ENCODE assay signal across 9 cellular contexts in the genomic region with DNA sequence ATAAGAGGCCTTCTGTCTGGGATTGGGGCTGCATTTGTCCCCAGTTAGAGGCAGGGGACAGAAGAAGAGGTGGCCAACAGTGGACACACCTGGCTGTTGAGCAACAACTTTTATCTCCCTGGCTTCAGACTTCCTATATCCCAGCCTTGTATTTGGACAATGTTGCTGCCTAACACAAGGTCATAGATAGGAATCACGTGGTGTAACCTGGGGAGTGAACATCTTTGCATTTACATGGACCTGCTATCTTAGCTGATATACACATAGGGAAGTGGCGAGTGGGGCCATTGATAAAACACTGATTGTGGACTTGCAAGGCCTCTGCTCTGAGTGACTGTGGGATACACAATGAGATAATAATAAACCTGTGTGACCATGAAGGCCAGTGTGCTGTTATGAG. TPM values are rescaled to one million over a fixed set of nuclear protein-coding genes. Genes with fewer than 3 reads are reported as not detected.
"Had no signal": no experiment of that assay in that cellular context is flagged by ENCODE, and none has a peak within 500 bp of the region (broad histone marks: within the 10 kb centered on the region; RNA-seq: fewer than 3 reads in every experiment).

No MANE protein-coding gene starts in this region.

- H2AFZ ChIP-seq: GM23248 had no signal

- ATAC-seq: HCT116 had no signal

- DNase-seq: GM23248, GOT3, H7, HFFc6, IMR-90, KBM-7 had no signal

- H3K9me3 ChIP-seq: HAP-1 had no signal

- H3K36me3 ChIP-seq: HAP-1 had no signal

- H3K9ac ChIP-seq: GM23248 had no signal

- H3K4me3 ChIP-seq: GM23248, HAP-1 had no signal

- H3K27ac ChIP-seq: GM23248, HL-60 had no signal

- H3K4me1 ChIP-seq: HAP-1 had no signal

RNA-seq across cellular contexts. Expression of a gene that starts 26.9 kb away (rescaled TPM):
- polyA plus RNA-seq: GM23248 had no signal
